Comparison of ENCODE assay signal across 8 cellular contexts in the genomic region with DNA sequence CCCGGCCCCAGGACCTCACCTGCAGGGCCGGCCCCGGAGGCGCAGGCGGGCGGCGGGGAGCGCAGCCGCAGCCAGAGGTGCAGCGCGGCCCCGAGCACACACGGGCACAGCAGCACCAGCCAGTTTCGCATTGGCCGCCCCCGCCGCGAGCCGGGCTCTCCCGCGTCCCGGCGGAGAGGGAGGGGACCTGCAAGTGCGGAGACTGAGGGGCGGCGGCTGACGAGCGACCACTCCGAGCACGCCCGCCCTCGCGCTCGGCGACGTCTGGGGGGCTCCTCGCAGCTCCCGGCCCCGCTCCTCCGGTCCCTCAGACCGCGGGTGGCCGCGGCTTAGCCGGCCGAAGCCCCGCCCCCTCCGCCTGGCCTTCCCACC. TPM values are rescaled to one million over a fixed set of nuclear protein-coding genes. Genes with fewer than 3 reads are reported as not detected.
DNase-seq lines count a peak whose midpoint lies in the region; ATAC-seq and TF ChIP-seq lines count a peak whose summit lies in the region.

TSS of gene B3GALNT2 (minus strand) at position 331 of the 372 bp plus-strand sequence. CDS start at position 131, 200 bp downstream.

- peak within 1 kb of the TSS; percentile 98 for H3K27ac Mint-ChIP-seq in central memory CD8-positive, alpha-beta T cell (ENCODE audit: low read depth)

- 0 to 1% methylated on average over 22 to 48 of the region's 48 CpGs for WGBS in lung, 2 donors
- 0% methylated on average over 8 of the region's 48 CpGs; no CpG with 5 or more reads in 1 of the 2 donors for WGBS in tibial nerve, 2 donors

- H3K9me3 Mint-ChIP-seq in central memory CD8-positive, alpha-beta T cell = no peaks in the 10 kb centered on the region

- H3K27me3 ChIP-seq in GM06990 (replicated peaks; ENCODE audit: control insufficient read depth, insufficient read depth, low read length) = no peaks in the 10 kb centered on the region
- no peaks in the 10 kb centered on the region for H3K27me3 ChIP-seq in lung (ENCODE audit: control insufficient read depth, insufficient read depth)
- H3K27me3 ChIP-seq in tibial nerve = no peaks in the 10 kb centered on the region

- ATAC-seq in GM21576 (IDR thresholded peaks at IDR 0.05; ENCODE audit: unreplicated experiment) = peak; percentile 32
- peak; percentile 56 for ATAC-seq in central memory CD8-positive, alpha-beta T cell (replicated peaks; ENCODE audit: extremely low read depth, poor library complexity, severe bottlenecking)
- peak; percentile 46 for ATAC-seq in lung (ENCODE audit: insufficient read depth, low FRiP score)

- H3K36me3 Mint-ChIP-seq in central memory CD8-positive, alpha-beta T cell (ENCODE audit: insufficient read depth) = peaks cover 16% of the 10 kb centered on the region

- TF ChIP-seq POLR2A in tibial nerve (IDR thresholded peaks at IDR 0.05) = peak in 1 of 2 donors; percentile 86

- H3K4me1 ChIP-seq in lung (ENCODE audit: control insufficient read depth in 2 of 2, insufficient read depth in 2 of 2, low read length in 2 of 2) (peaks cover 0 to 10% of the 10 kb centered on the region in 2 donors), tibial nerve (peaks cover 0 to 17% (median 7%) of the 10 kb centered on the region in 4 donors)

- H3K27ac ChIP-seq in lung (ENCODE audit: low read depth in 1 of 2, low read length in 1 of 2) = peak within 1 kb of the TSS; percentile 99 to 100
- peak within 1 kb of the TSS; percentile 91 to 99 (median 97) for H3K27ac ChIP-seq in tibial nerve

- H3K36me3 ChIP-seq in GM06990 (ENCODE audit: control insufficient read depth, insufficient read depth, low read length) = no peaks in the 10 kb centered on the region
- H3K36me3 ChIP-seq in lung (ENCODE audit: control insufficient read depth in 2 of 2, insufficient read depth in 2 of 2, low read length in 2 of 2) = no peaks in the 10 kb centered on the region
- H3K36me3 ChIP-seq in tibial nerve = no peaks in the 10 kb centered on the region

- H3K4me3 Mint-ChIP-seq in central memory CD8-positive, alpha-beta T cell = peak within 1 kb of the TSS; percentile 98

- no peak for TF ChIP-seq CTCF in GM06990 (IDR thresholded peaks at IDR 0.05; ENCODE audit: insufficient read depth, low read length, poor library complexity, severe bottlenecking)
- no peak for TF ChIP-seq CTCF in lung (IDR thresholded peaks at IDR 0.05; ENCODE audit: control extremely low read depth, extremely low read depth)
- TF ChIP-seq CTCF in tibial nerve (IDR thresholded peaks at IDR 0.05) = no peak

- TF ChIP-seq EP300 in Ishikawa (IDR thresholded peaks at IDR 0.05; ENCODE audit: borderline replicate concordance) = no peak
- TF ChIP-seq EP300 in tibial nerve (IDR thresholded peaks at IDR 0.05) = no peak

- H3K9me3 ChIP-seq in lung (ENCODE audit: control insufficient read depth in 2 of 2, insufficient read depth in 1 of 2, low read length in 1 of 2) = no peaks in the 10 kb centered on the region
- H3K9me3 ChIP-seq in tibial nerve = no peaks in the 10 kb centered on the region

- H3K4me3 ChIP-seq in GM06990 (replicated peaks; ENCODE audit: low read depth, low read length) = peak within 1 kb of the TSS; percentile 84
- H3K4me3 ChIP-seq in lung = peak within 1 kb of the TSS; percentile 77
- H3K4me3 ChIP-seq in tibial nerve = peak within 1 kb of the TSS; percentile 71 to 85 (median 80)

- DNase-seq in GM06990 (ENCODE audit: extremely low read depth, insufficient read length) (no peak), lung (ENCODE audit: low spot score) (no peak), tibial nerve (ENCODE audit: low spot score in 2 of 2) (no peak), cortex of kidney (lab: John Stamatoyannopoulos, UW) (no peak), germinal center (ENCODE audit: low spot score) (no peak)
- DNase-seq in central memory CD8-positive, alpha-beta T cell (ENCODE audit: low spot score in 2 of 2) = no peak

- H3K4me1 Mint-ChIP-seq in central memory CD8-positive, alpha-beta T cell = peaks cover 23% of the 10 kb centered on the region

- TF ChIP-seq RAD21 in Ishikawa (IDR thresholded peaks at IDR 0.05; ENCODE audit: low read depth) = no peak

- H3K27me3 Mint-ChIP-seq in central memory CD8-positive, alpha-beta T cell = no peaks in the 10 kb centered on the region

TF ChIP-seq in Ishikawa, 13 proteins besides CTCF, POLR2A, EP300 and RAD21:
- TF ChIP-seq NFIC (IDR thresholded peaks at IDR 0.05) (no peak), ZBTB7A (IDR thresholded peaks at IDR 0.05; ENCODE audit: low read depth) (peak; percentile 46)
TF ChIP-seq in Ishikawa: peak in this region for 1.

RNA-seq across cellular contexts. Expression of gene B3GALNT2, which starts in this region (rescaled TPM):
- total RNA-seq in lung (10 to 100 TPM; 16.1 to 30.8 TPM), tibial nerve (10 to 100 TPM; 17.0 to 27.3 (median 18.1) TPM)
- polyA plus RNA-seq in lung = 1 to 10 TPM; 2.3 to 6.4 TPM
